19 cellular contexts compared by ENCODE assay signal in the genomic region with DNA sequence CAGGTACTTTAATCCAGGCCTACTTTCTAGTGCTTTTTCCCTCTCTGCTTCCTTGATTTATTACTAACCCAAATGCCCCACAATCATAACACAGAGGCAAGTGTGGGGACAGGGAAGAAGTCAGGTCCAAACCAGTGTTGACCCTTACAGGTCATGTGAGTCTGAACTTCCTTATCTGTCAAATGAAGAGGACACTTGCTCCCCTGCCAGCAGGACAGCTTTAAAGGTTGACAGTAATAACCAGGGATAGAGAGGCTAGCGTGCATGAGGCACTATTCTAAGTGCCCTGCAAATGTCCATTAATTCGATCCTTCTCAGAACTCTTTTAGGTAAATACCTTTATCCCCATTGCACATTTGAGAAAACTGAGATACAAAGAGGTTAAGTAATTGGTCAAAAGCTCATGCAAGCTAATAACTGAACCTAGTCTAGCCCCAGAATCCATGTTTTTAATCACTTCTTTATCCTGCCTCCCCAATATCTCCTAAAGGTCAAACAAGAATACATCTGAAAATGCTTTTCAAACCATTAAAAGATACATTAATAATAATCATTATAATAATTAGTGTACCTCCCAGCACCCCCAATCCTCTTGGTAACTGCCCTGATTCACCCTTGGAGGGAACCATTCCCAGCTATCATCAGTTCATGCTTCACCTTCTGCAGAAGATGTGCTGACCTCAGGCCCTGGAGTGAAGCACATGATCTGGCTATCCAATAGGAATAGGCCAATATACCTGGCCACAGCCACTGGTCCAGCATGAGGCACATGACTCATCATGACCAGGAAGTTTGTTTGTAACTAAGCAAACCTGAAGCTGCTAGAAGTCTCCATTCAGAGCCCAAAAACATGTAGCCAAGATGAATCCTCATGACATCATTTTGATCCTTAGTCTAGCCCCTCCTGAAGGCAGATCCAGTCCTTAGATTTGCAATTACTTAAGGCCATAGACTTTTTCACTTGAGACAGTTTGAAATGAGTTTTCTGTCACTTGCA. TPM values are rescaled to one million over a fixed set of nuclear protein-coding genes. Genes with fewer than 3 reads are reported as not detected.
DNase-seq lines count a peak whose midpoint lies in the region; ATAC-seq, FAIRE-seq and TF ChIP-seq lines count a peak whose summit lies in the region.
"Had no signal": no experiment of that assay in that cellular context is flagged by ENCODE, and none has a peak within 500 bp of the region (broad histone marks: within the 10 kb centered on the region; RNA-seq: fewer than 3 reads in every experiment).

No MANE protein-coding gene starts in this region.

- no peaks in the 10 kb centered on the region for H3K9me3 ChIP-seq in CD4-positive, alpha-beta memory T cell (ENCODE audit: control insufficient read depth in 1 of 2, low read length in 2 of 2)
- no peaks in the 10 kb centered on the region for H3K9me3 ChIP-seq in HEK293 (ENCODE audit: control insufficient read depth, insufficient read depth, low read depth, low read length)
- no peaks in the 10 kb centered on the region; the same call in 2 of the 3 replicates for H3K9me3 ChIP-seq in GM12878 (replicated peaks; ENCODE audit: control insufficient read depth, insufficient read depth, low read length)

- peak; percentile 38; the same call in 1 of the 3 replicates for ATAC-seq in GM12878
- peak; percentile 98 for ATAC-seq in left lobe of liver
- ATAC-seq in HG03159 (IDR thresholded peaks at IDR 0.05; ENCODE audit: unreplicated experiment) = no peak
- ATAC-seq in GM21717 (IDR thresholded peaks at IDR 0.05; ENCODE audit: unreplicated experiment) = no peak
- ATAC-seq: naive thymus-derived CD4-positive, alpha-beta T cell had no signal

- TF ChIP-seq EP300 in GM12878 (IDR thresholded peaks at IDR 0.05; ENCODE audit: borderline replicate concordance in 1 of 2, control insufficient read depth in 1 of 2, low read depth in 2 of 2, low read length in 2 of 2) = no peak

- SMC1A ChIA-PET in GM12878 (lab: Charles Lee; ENCODE audit: uncharacterized antibody, unreplicated experiment) = interaction anchor here (0.7 to 1.1 kb wide), 4 partner anchors 11 to 71 kb away, joined by 3 to 6 read pairs (median 4); no protein-coding TSS in a partner anchor

- no peaks in the 10 kb centered on the region for H3K36me3 ChIP-seq in CD4-positive, alpha-beta memory T cell (ENCODE audit: insufficient read depth, low read length)
- H3K36me3 ChIP-seq in HEK293 (ENCODE audit: control insufficient read depth in 2 of 2, insufficient read depth in 1 of 2, low read length in 2 of 2) = no peaks in the 10 kb centered on the region
- H3K36me3 ChIP-seq in GM12878 (ENCODE audit: control insufficient read depth in 2 of 2, insufficient read depth in 2 of 2, low read length in 1 of 2) = peaks cover 2% of the 10 kb centered on the region in 2 experiments; a peak in 2 of 4 replicates

- TF ChIP-seq RAD21 in GM12878 (IDR thresholded peaks at IDR 0.05; ENCODE audit: insufficient read depth, low read depth, low read length) = no peak

- H3K9me3 Mint-ChIP-seq in CD4-positive, alpha-beta memory T cell = no peaks in the 10 kb centered on the region
- H3K9me3 Mint-ChIP-seq: T-helper 2 cell treated with Interferon-gamma antibody and Interleukin-4, amounts not matched to agents 5 μg/mL and 100 μg/mL, for 36 hours had no signal

- 97% methylated on average over 2 of the region's 2 CpGs for WGBS in GM12878 (ENCODE audit: insufficient coverage, insufficient replicate concordance, low lambda C conversion rate, missing lambda C conversion rate)

- no peak overlapping the region for H3K4me2 ChIP-seq in GM12878 (ENCODE audit: control insufficient read depth, insufficient read depth)

- TF ChIP-seq CTCF in HEK293 (tag by site-specific recombination; IDR thresholded peaks at IDR 0.05) = no peak
- no peak for TF ChIP-seq CTCF in GM12878 (IDR thresholded peaks at IDR 0.05 in 2 of 3, conservative IDR thresholded peaks at IDR 0.05 in 1 of 3; ENCODE audit: control insufficient read depth in 2 of 3, extremely low read depth in 1 of 3, insufficient read depth in 1 of 3, low read depth in 3 of 3, low read length in 3 of 3)

- in situ Hi-C loops in GM12878 (cut with MboI) = no loop called here

- H3K79me2 ChIP-seq in GM12878 (ENCODE audit: control insufficient read depth, insufficient read depth, low read length) = no peaks in the 10 kb centered on the region

- H3K4me3 Mint-ChIP-seq in CD4-positive, alpha-beta memory T cell = no peak overlapping the region
- H3K4me3 Mint-ChIP-seq: naive thymus-derived CD4-positive, alpha-beta T cell; T-helper 2 cell treated with Interferon-gamma antibody and Interleukin-4, amounts not matched to agents 5 μg/mL and 100 μg/mL, for 36 hours had no signal

- RAD21 ChIA-PET in GM12878 (lab: Charles Lee; ENCODE audit: unreplicated experiment) = no interaction called here

- H3K4me3 ChIP-seq in CD4-positive, alpha-beta memory T cell (ENCODE audit: low read length in 2 of 2) = no peak overlapping the region
- no peak overlapping the region for H3K4me3 ChIP-seq in HEK293 (ENCODE audit: low read depth, low read length)
- H3K4me3 ChIP-seq in GM12878 = no peak overlapping the region
- H3K4me3 ChIP-seq: lung, skin epidermis had no signal

- peaks cover 52% of the 10 kb centered on the region for H3K4me1 ChIP-seq in CD4-positive, alpha-beta memory T cell (ENCODE audit: insufficient read depth, low read length)
- H3K4me1 ChIP-seq in HEK293 (ENCODE audit: control insufficient read depth, insufficient read depth, low read length) (no peaks in the 10 kb centered on the region), GM12878 (ENCODE audit: control insufficient read depth, insufficient read depth, low read length) (no peaks in the 10 kb centered on the region)

- POLR2A ChIA-PET in CD4-positive, alpha-beta memory T cell (lab: Charles Lee; ENCODE audit: partially characterized antibody) = no interaction called here
- POLR2A ChIA-PET in HEK293 (lab: Yijun Ruan, JAX) = no interaction called here
- POLR2A ChIA-PET in GM12878 (lab: Charles Lee) = no interaction called here

- peaks cover 47 to 67% (median 57%) of the 10 kb centered on the region in 4 donors for H3K4me1 Mint-ChIP-seq in CD4-positive, alpha-beta memory T cell

- CTCF ChIA-PET in CD4-positive, alpha-beta memory T cell (lab: Charles Lee; ENCODE audit: partially characterized antibody) = interaction anchor here (1.1 kb wide), 1 partner anchor 25 kb away, joined by 3 read pairs; no protein-coding TSS in a partner anchor
- CTCF ChIA-PET in HEK293 (lab: Yijun Ruan, JAX) (interaction anchor here (1.7 kb wide), 1 partner anchor 9 kb away, joined by 3 read pairs; no protein-coding TSS in a partner anchor), GM12878 (lab: Yijun Ruan, JAX) (no interaction called here)

- H3K36me3 Mint-ChIP-seq in CD4-positive, alpha-beta memory T cell = peaks cover 29 to 30% of the 10 kb centered on the region in 2 donors

- no peak for TF ChIP-seq POLR2A in GM12878 (IDR thresholded peaks at IDR 0.05; ENCODE audit: low read depth, low read length)

- no TSS peak for BruUV-seq in GM12878 (replicated peaks; lab: Mats Ljungman, UMichigan)

- no peak overlapping the region for H2AFZ ChIP-seq in GM12878 (ENCODE audit: control insufficient read depth, low read depth, low read length)
- H2AFZ ChIP-seq: parathyroid adenoma had no signal

- DNase-seq in CD4-positive, alpha-beta memory T cell = no peak
- DNase-seq in GM12878 (ENCODE audit: low read depth, low spot score) (no peak), left lobe of liver (ENCODE audit: low spot score) (peak; percentile 79), NCI-H1092 (lab: John Stamatoyannopoulos, UW) (no peak), cerebellar cortex (ENCODE audit: low spot score) (no peak)
- DNase-seq: activated CD4-positive, alpha-beta T cell treated with anti-CD3 and anti-CD28 coated beads for 4 hours; activated CD8-positive, alpha-beta memory T cell treated with anti-CD3 and anti-CD28 coated beads, Interleukin-2, amount 50 U/mL, for 48 hours; naive thymus-derived CD4-positive, alpha-beta T cell; NCI-H1694; NCI-H345; stimulated activated CD4-positive, alpha-beta T cell treated with anti-CD3 and anti-CD28 coated beads, Interleukin-4, amount 100 ng/mL, for 4 hours; stimulated activated CD8-positive, alpha-beta memory T cell treated with anti-CD3 and anti-CD28 coated beads, Interleukin-4, amount 100 ng/mL, for 48 hours had no signal

- no peak for FAIRE-seq in GM12878 (lab: Jason Lieb, UNC)

- H3K27ac Mint-ChIP-seq in CD4-positive, alpha-beta memory T cell = peak overlapping the region in 5 of 7 donors; percentile 18 to 54 (median 29)
- H3K27ac Mint-ChIP-seq: T-helper 2 cell treated with Interferon-gamma antibody and Interleukin-4, amounts not matched to agents 5 μg/mL and 100 μg/mL, for 36 hours had no signal

- intact Hi-C loops in CD4-positive, alpha-beta memory T cell (cut with micrococcal nuclease) = no loop called here
- intact Hi-C loops in GM12878 (cut with micrococcal nuclease; ENCODE audit: unreplicated experiment) = no loop called here

- H3K27me3 Mint-ChIP-seq in CD4-positive, alpha-beta memory T cell = no peaks in the 10 kb centered on the region
- H3K27me3 Mint-ChIP-seq: naive thymus-derived CD4-positive, alpha-beta T cell had no signal

- H3K27ac ChIP-seq in CD4-positive, alpha-beta memory T cell (ENCODE audit: low read depth, low read length) = no peak overlapping the region
- H3K27ac ChIP-seq in HEK293 (ENCODE audit: extremely low read depth, low read depth, low read length) (no peak overlapping the region), GM12878 (ENCODE audit: control insufficient read depth, insufficient read depth) (no peak overlapping the region)
- H3K27ac ChIP-seq: parathyroid adenoma, skin epidermis had no signal

- H3K9ac ChIP-seq in GM12878 (ENCODE audit: control insufficient read depth, insufficient read depth, low read length) = no peak overlapping the region
- H3K9ac ChIP-seq: parathyroid adenoma had no signal

- no peaks in the 10 kb centered on the region for H4K20me1 ChIP-seq in GM12878 (ENCODE audit: control insufficient read depth, insufficient read depth)

- no peaks in the 10 kb centered on the region for H3K27me3 ChIP-seq in CD4-positive, alpha-beta memory T cell (ENCODE audit: insufficient read depth, low read length)
- H3K27me3 ChIP-seq in GM12878 (replicated peaks in 1 of 2; ENCODE audit: control insufficient read depth in 2 of 2, insufficient read depth in 2 of 2, low read length in 1 of 2) = no peaks in the 10 kb centered on the region

RNA-seq across cellular contexts. Expression of a gene that starts 40.7 kb away (rescaled TPM):
- total RNA-seq in CD4-positive, alpha-beta memory T cell = 10 to 100 TPM; 28.8 to 33.0 TPM
- 10 to 100 TPM in 1 of 2 donors, 1 to 10 TPM in 1; 10.0 to 11.7 TPM for polyA plus RNA-seq in CD4-positive, alpha-beta memory T cell
- total RNA-seq in GM12878 (2013; cell fraction: nucleolus; rRNA removed) = 31.1 and 32.6 TPM in 2 replicates
- total RNA-seq in GM12878 (2014; rRNA removed) = 6.3 and 7.4 TPM in 2 replicates
- total RNA-seq in GM12878 (2014; rRNA removed; fragmentation: Illumina TruSeq; extraction: Trizol) = 4.8 and 7.2 TPM in 2 replicates
- total RNA-seq in GM12878 (2021) = 3.6 and 5.0 TPM in 2 replicates
- polyA plus RNA-seq in GM12878 (2011; ENCODE audit: low read depth) = 7.3 TPM
- 14.5 and 14.8 TPM in 2 replicates for polyA plus RNA-seq in GM12878 (2011; rRNA removed)
- 12.2 and 14.7 TPM in 2 replicates for polyA plus RNA-seq in GM12878 (2011; cell fraction: cytosol; rRNA removed)
- polyA plus RNA-seq in GM12878 (2011; cell fraction: nucleus; rRNA removed) = 14.2 and 16.5 TPM in 2 replicates
- polyA plus RNA-seq in GM12878 (2012) = 9.6 and 14.4 TPM in 2 replicates
- 3.5 and 3.6 TPM in 2 replicates for polyA plus RNA-seq in GM12878 (2014; fragmentation: Illumina TruSeq; extraction: Trizol)
- 1 to 10 TPM; 1.4 to 1.7 TPM for polyA plus RNA-seq in GM12878 (2014; fragmentation: Nextera tagmentation; extraction: Ambion mirVana)
- polyA plus RNA-seq in GM12878 (2014; rRNA removed) = 2.5 and 4.4 TPM in 2 replicates
- polyA plus RNA-seq in GM12878 (2016; fragmentation: Nextera tagmentation; extraction: Ambion mirVana) = 10 to 100 TPM; 10.7 to 11.7 TPM
- 20.7 and 31.1 TPM in 2 replicates for polyA minus RNA-seq in GM12878 (2011; rRNA and poly(A)+ RNA removed)
- polyA minus RNA-seq in GM12878 (2011; cell fraction: cytosol; rRNA and poly(A)+ RNA removed) = 12.2 and 13.7 TPM in 2 replicates
- 50.1 and 107 TPM in 2 replicates for polyA minus RNA-seq in GM12878 (2011; cell fraction: nucleus; rRNA and poly(A)+ RNA removed)
- 17.4 TPM for total RNA-seq in left lobe of liver

Comparison
In these comparisons a context has a peak if more than half of its experiments do, and no peak if none do; other contexts are left out.
1. ATAC-seq: peak in GM12878 (single experiment) and left lobe of liver (single experiment); none in HG03159 (single experiment) and GM21717 (single experiment).